15 cellular contexts compared by ENCODE assay signal in the genomic region with DNA sequence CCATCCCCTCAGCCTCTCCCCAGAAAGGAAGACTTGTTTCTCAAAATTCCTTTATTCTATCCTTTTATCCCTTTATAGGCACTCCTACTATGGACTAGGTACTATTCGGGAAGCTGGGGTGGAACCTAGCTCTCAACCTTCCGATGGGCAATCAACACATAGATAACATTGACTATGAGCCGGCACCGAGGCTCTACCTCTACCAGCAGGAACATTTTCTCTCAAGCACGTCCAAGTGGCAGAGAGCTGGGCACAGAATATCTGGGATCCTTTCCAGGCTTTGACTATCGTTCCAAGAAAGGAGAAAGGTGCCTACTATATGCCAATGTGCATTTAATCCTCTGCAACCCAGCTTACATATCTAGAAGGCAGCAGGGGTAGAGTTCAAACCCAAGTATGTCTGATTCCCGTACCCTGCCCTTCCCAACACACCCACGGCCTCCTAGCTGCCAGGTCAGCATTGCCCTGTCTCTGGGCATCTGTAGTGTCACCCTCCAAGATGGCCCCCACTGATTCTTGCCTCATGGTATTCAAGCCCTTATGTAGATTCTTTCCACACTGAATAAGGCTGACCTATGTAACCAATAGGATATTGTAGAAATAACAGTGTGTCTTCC. TPM values are rescaled to one million over a fixed set of nuclear protein-coding genes. Genes with fewer than 3 reads are reported as not detected.
A peak's percentile ranks its signal among the peaks of the same experiment; 100 is the strongest.
DNase-seq lines count a peak whose midpoint lies in the region; ATAC-seq lines count a peak whose summit lies in the region.
"Had no signal": no experiment of that assay in that cellular context is flagged by ENCODE, and none has a peak within 500 bp of the region (broad histone marks: within the 10 kb centered on the region; RNA-seq: fewer than 3 reads in every experiment).

No MANE protein-coding gene starts in this region.

- H3K27me3 ChIP-seq in muscle layer of colon (ENCODE audit: control insufficient read depth in 1 of 2, insufficient read depth in 2 of 2, low read length in 2 of 2) (no peaks in the 10 kb centered on the region), stomach smooth muscle (ENCODE audit: control insufficient read depth in 1 of 2, insufficient read depth in 2 of 2, low read length in 2 of 2) (no peaks in the 10 kb centered on the region)

- DNase-seq in Right ventricle myocardium superior (no peak), left cardiac atrium (no peak), OCI-M2 (lab: John Stamatoyannopoulos, UW; ENCODE audit: unreplicated experiment) (no peak), HK-2 (ENCODE audit: unreplicated experiment) (no peak)
- DNase-seq in activated effector memory CD4-positive, alpha-beta T cell treated with anti-CD3 and anti-CD28 coated beads, Interleukin-2, amount 50 U/mL, for 16 hours, result no peak
- DNase-seq: CD4-positive, CD25-positive, alpha-beta regulatory T cell; GM23248; MV-4-11; NCI-H1417 treated with DMSO at 0.1 percent for 48 hours; NCI-H2029 treated with DMSO at 0.1 percent for 48 hours; NCI-H510A had no signal

- intact Hi-C loops in Right ventricle myocardium superior (cut with DNase I), result no loop called here
- intact Hi-C loops in left cardiac atrium (cut with DNase I), result no loop called here

- H3K4me3 ChIP-seq in muscle layer of colon (ENCODE audit: low read depth in 1 of 2, low read length in 2 of 2) (no peak overlapping the region), stomach smooth muscle (ENCODE audit: low read length in 2 of 2) (peak overlapping the region; percentile 2 to 40)
- H3K4me3 ChIP-seq: A549, GM23248 had no signal

- H3K27ac ChIP-seq in muscle layer of colon (ENCODE audit: low read depth, low read length) (peak overlapping the region; percentile 86), stomach smooth muscle (ENCODE audit: low read length) (peak overlapping the region; percentile 76)
- H3K27ac ChIP-seq: A549, GM23248 had no signal

- H3K9ac ChIP-seq in muscle layer of colon (ENCODE audit: low read length), result peak overlapping the region; percentile 29
- H3K9ac ChIP-seq in stomach smooth muscle (ENCODE audit: low read length in 2 of 2), result peak overlapping the region in 1 of 2 donors; percentile 22
- H3K9ac ChIP-seq: GM23248 had no signal

- ATAC-seq in Right ventricle myocardium superior (ENCODE audit: poor library complexity) (peak; percentile 64), left cardiac atrium (no peak)
- ATAC-seq: A549, HCT116 had no signal

- peaks cover 63% of the 10 kb centered on the region for H3K4me1 ChIP-seq in muscle layer of colon (ENCODE audit: insufficient read depth, low read length)
- H3K4me1 ChIP-seq in stomach smooth muscle (ENCODE audit: control insufficient read depth, insufficient read depth, low read length), result peaks cover 57% of the 10 kb centered on the region

- H3K9me3 ChIP-seq in muscle layer of colon (ENCODE audit: low read length) (no peaks in the 10 kb centered on the region), stomach smooth muscle (ENCODE audit: control insufficient read depth in 2 of 2, low read length in 2 of 2) (no peaks in the 10 kb centered on the region)

- H3K36me3 ChIP-seq in muscle layer of colon (ENCODE audit: insufficient read depth, low read length) (no peaks in the 10 kb centered on the region), stomach smooth muscle (ENCODE audit: control insufficient read depth in 2 of 2, insufficient read depth in 2 of 2, low read length in 2 of 2) (peaks cover 3 to 4% of the 10 kb centered on the region in 2 donors)

RNA-seq across cellular contexts. Expression of a gene that starts 28.3 kb away (rescaled TPM):
- total RNA-seq in Right ventricle myocardium superior (722 TPM), left cardiac atrium (100 to 1,000 TPM; 436 to 508 TPM)

Comparison
In these comparisons a context has a peak if more than half of its experiments do, and no peak if none do; other contexts are left out.
1. H3K4me3 ChIP-seq: peak in stomach smooth muscle (2 of 2); none in muscle layer of colon (0 of 2).